In genomic region chr14:35809597-35809996, GRCh38 we compare ENCODE assay signal across 8 cellular contexts. TPM values are rescaled to one million over a fixed set of nuclear protein-coding genes. Genes with fewer than 3 reads are reported as not detected.
DNase-seq lines count a peak whose midpoint lies in the region; ATAC-seq and TF ChIP-seq lines count a peak whose summit lies in the region.

No MANE protein-coding gene starts in this region.

- no peaks in the 10 kb centered on the region for H3K9me3 ChIP-seq in mammary epithelial cell (replicated peaks; ENCODE audit: insufficient read depth, low read length)

- H3K27ac ChIP-seq in ACC112 (ENCODE audit: low read depth, low read length) (peak overlapping the region; percentile 37), mammary epithelial cell (ENCODE audit: insufficient read depth, low read depth, low read length) (peak overlapping the region; percentile 15)

- H3K9me3 Mint-ChIP-seq in IgD-negative memory B cell, result peaks cover 0 to 2% (median 0%) of the 10 kb centered on the region in 3 donors
- no peaks in the 10 kb centered on the region for H3K9me3 Mint-ChIP-seq in natural killer cell treated with Interleukin-12 subunit alpha and Interleukin-12 subunit beta and Interleukin-15 and Interleukin-18, amount 100 ng/mL, for 72 hours

- BruUV-seq in mammary epithelial cell (replicated peaks; lab: Mats Ljungman, UMichigan), result no TSS peak

- peak overlapping the region; percentile 89 to 98 (median 97) for H3K27ac Mint-ChIP-seq in IgD-negative memory B cell
- peak overlapping the region; percentile 75 to 92 for H3K27ac Mint-ChIP-seq in natural killer cell treated with Interleukin-12 subunit alpha and Interleukin-12 subunit beta and Interleukin-15 and Interleukin-18, amount 100 ng/mL, for 72 hours

- 41% methylated on average over 2 of the region's 2 CpGs for WGBS in mammary epithelial cell (ENCODE audit: low coverage, missing lambda C conversion rate)

- TF ChIP-seq CTCF in mammary epithelial cell (conservative IDR thresholded peaks at IDR 0.05 in 1 of 2, IDR thresholded peaks at IDR 0.05 in 1 of 2; ENCODE audit: extremely low read depth in 1 of 2, insufficient read depth in 1 of 2, low read depth in 1 of 2, low read length in 2 of 2), result no peak

- peak overlapping the region; percentile 2 for H3K4me2 ChIP-seq in mammary epithelial cell (ENCODE audit: insufficient read depth, low read depth, low read length)

- dilution Hi-C loops in mammary epithelial cell (cut with HindIII; ENCODE audit: low sequenced_read_pairs), result no loop called here

- H3K79me2 ChIP-seq in ACC112 (ENCODE audit: control insufficient read depth, insufficient read depth, low read length, unreplicated experiment) (peaks cover 21% of the 10 kb centered on the region), mammary epithelial cell (ENCODE audit: insufficient read depth, low read length) (peaks cover 30% of the 10 kb centered on the region)

- H3K27me3 Mint-ChIP-seq in IgD-negative memory B cell, result no peaks in the 10 kb centered on the region
- H3K27me3 Mint-ChIP-seq in natural killer cell treated with Interleukin-12 subunit alpha and Interleukin-12 subunit beta and Interleukin-15 and Interleukin-18, amount 100 ng/mL, for 72 hours, result no peaks in the 10 kb centered on the region

- H3K27me3 ChIP-seq in ACC112 (ENCODE audit: insufficient read depth, low read length) (no peaks in the 10 kb centered on the region), mammary epithelial cell (ENCODE audit: insufficient read depth, low read length) (no peaks in the 10 kb centered on the region)

- H3K36me3 Mint-ChIP-seq in IgD-negative memory B cell, result no peaks in the 10 kb centered on the region
- H3K36me3 Mint-ChIP-seq in natural killer cell treated with Interleukin-12 subunit alpha and Interleukin-12 subunit beta and Interleukin-15 and Interleukin-18, amount 100 ng/mL, for 72 hours, result no peaks in the 10 kb centered on the region

- DNase-seq in mammary epithelial cell (no peak), LoVo (ENCODE audit: low spot score) (no peak), nucleus accumbens (lab: John Stamatoyannopoulos, UW) (no peak), NAMALWA (ENCODE audit: low spot score) (no peak)
- DNase-seq in natural killer cell treated with Interleukin-12 subunit alpha and Interleukin-12 subunit beta and Interleukin-15 and Interleukin-18, amount 100 ng/mL, for 72 hours (ENCODE audit: low spot score), result no peak

- H3K4me1 ChIP-seq in ACC112 (ENCODE audit: control insufficient read depth, insufficient read depth, low read length, unreplicated experiment) (peaks cover 19% of the 10 kb centered on the region), mammary epithelial cell (ENCODE audit: insufficient read depth, low read length) (peaks cover 8% of the 10 kb centered on the region)

- no peak overlapping the region for H3K9ac ChIP-seq in mammary epithelial cell (ENCODE audit: insufficient read depth, low read length)

- H4K20me1 ChIP-seq in mammary epithelial cell (ENCODE audit: insufficient read depth, low read length), result no peaks in the 10 kb centered on the region

- no peak for ATAC-seq in natural killer cell treated with Interleukin-12 subunit alpha and Interleukin-12 subunit beta and Interleukin-15 and Interleukin-18, amount 100 ng/mL, for 72 hours
- no peak for ATAC-seq in HG02840 (IDR thresholded peaks at IDR 0.05; ENCODE audit: low FRiP score, unreplicated experiment)

- intact Hi-C loops in mammary epithelial cell (cut with micrococcal nuclease), result no loop called here

- H3K4me3 ChIP-seq in ACC112 (ENCODE audit: low read depth, low read length) (peak overlapping the region; percentile 93), mammary epithelial cell (replicated peaks in 1 of 3; ENCODE audit: insufficient read depth in 1 of 3, low read depth in 2 of 3, low read length in 3 of 3) (peak overlapping the region in 2 of 3 experiments; percentile 32 to 68)

- H2AFZ ChIP-seq in ACC112 (ENCODE audit: low read length, unreplicated experiment) (no peak overlapping the region), mammary epithelial cell (ENCODE audit: low read depth, low read length) (no peak overlapping the region)

- H3K4me3 Mint-ChIP-seq in IgD-negative memory B cell, result peak overlapping the region in 3 of 4 donors; percentile 75 to 97 (median 93)
- H3K4me3 Mint-ChIP-seq in natural killer cell treated with Interleukin-12 subunit alpha and Interleukin-12 subunit beta and Interleukin-15 and Interleukin-18, amount 100 ng/mL, for 72 hours, result peak overlapping the region; percentile 100

- H3K36me3 ChIP-seq in ACC112 (ENCODE audit: insufficient read depth, low read length) (no peaks in the 10 kb centered on the region), mammary epithelial cell (ENCODE audit: insufficient read depth, low read length) (no peaks in the 10 kb centered on the region)

- H3K4me1 Mint-ChIP-seq in IgD-negative memory B cell, result peaks cover 21 to 29% (median 22%) of the 10 kb centered on the region in 3 donors
- peaks cover 18 to 26% of the 10 kb centered on the region in 2 donors for H3K4me1 Mint-ChIP-seq in natural killer cell treated with Interleukin-12 subunit alpha and Interleukin-12 subunit beta and Interleukin-15 and Interleukin-18, amount 100 ng/mL, for 72 hours (ENCODE audit: low read depth in 2 of 2)

- in situ Hi-C loops in mammary epithelial cell (cut with MboI; ENCODE audit: low sequenced_read_pairs in 2 of 2), result no loop called here

- CTCF ChIA-PET in mammary epithelial cell (lab: Charles Lee; ENCODE audit: low non-redundant PET), result interaction anchor here (0.6 to 1.1 kb wide), 2 partner anchors 9 to 16 kb away, joined by 5 to 6 read pairs; partner anchors contain the start of gene BRMS1L

RNA-seq across cellular contexts. Expression of gene RALGAPA1, which starts 0.5 kb away (rescaled TPM):
- polyA plus RNA-seq in IgD-negative memory B cell, result 24.6 TPM
- total RNA-seq in mammary epithelial cell, result 10 to 100 TPM; 39.3 to 40.4 TPM
- polyA plus RNA-seq in mammary epithelial cell, result 5.3 TPM
- polyA minus RNA-seq in mammary epithelial cell, result 20.9 TPM
- total RNA-seq in natural killer cell treated with Interleukin-12 subunit alpha and Interleukin-12 subunit beta and Interleukin-15 and Interleukin-18, amount 100 ng/mL, for 72 hours, result 10 to 100 TPM; 38.9 to 60.2 TPM

RNA-seq across cellular contexts. Expression of gene BRMS1L, which starts 16.5 kb away (rescaled TPM):
- 1.9 TPM for polyA plus RNA-seq in IgD-negative memory B cell
- 10 to 100 TPM in 1 of 2 donors, 1 to 10 TPM in 1; 4.0 to 11.9 TPM for total RNA-seq in mammary epithelial cell
- 5.2 TPM for polyA plus RNA-seq in mammary epithelial cell
- polyA minus RNA-seq in mammary epithelial cell, result 4.5 TPM
- 1 to 10 TPM; 4.8 to 6.8 TPM for total RNA-seq in natural killer cell treated with Interleukin-12 subunit alpha and Interleukin-12 subunit beta and Interleukin-15 and Interleukin-18, amount 100 ng/mL, for 72 hours
